In the genomic region with DNA sequence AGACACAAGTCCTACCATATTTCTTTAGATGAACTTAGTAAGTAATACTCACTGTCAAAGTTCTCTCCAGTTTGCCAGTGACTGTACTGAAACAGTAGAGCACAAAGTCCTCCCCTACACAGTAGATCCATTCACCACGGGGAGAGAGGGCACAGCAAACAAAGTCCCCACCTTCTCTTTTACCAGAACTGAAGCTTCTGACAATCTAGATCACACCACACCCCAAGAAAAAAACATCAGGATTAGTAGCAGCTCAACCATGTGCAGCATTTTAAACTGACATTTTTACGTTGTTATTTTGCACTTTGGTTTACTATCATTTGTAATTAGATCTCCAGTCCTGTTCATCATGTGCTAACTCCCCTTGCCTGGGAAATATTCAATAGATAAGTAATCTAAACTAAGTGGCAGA, we compare ENCODE assay signal across 23 cellular contexts.
"Had no signal": no experiment of that assay in that cellular context is flagged by ENCODE, and none has a peak within 500 bp of the region (broad histone marks: within the 10 kb centered on the region; RNA-seq: fewer than 3 reads in every experiment).

No MANE protein-coding gene starts in this region.

- ATAC-seq: heart right ventricle, left colon, natural killer cell, psoas muscle, WTC11 had no signal

- H3K27ac ChIP-seq: coronary artery, heart right ventricle, psoas muscle, right atrium auricular region, SJSA1, tibial artery had no signal

- H3K4me3 Mint-ChIP-seq: activated naive CD8-positive, alpha-beta T cell treated with anti-CD3 and anti-CD28 coated beads for 36 hours; endodermal cell; mesothelial cell of epicardium; natural killer cell; stimulated activated naive CD8-positive, alpha-beta T cell treated with anti-CD3 and anti-CD28 coated beads, Interleukin-15, Interleukin-2, amounts not matched to agents 100 ng/mL and 50 ng/mL, for 24 hours; WTC11 had no signal

- H3K27ac Mint-ChIP-seq: activated naive CD8-positive, alpha-beta T cell treated with anti-CD3 and anti-CD28 coated beads for 36 hours; endodermal cell; mesothelial cell of epicardium; stimulated activated naive CD8-positive, alpha-beta T cell treated with anti-CD3 and anti-CD28 coated beads, Interleukin-15, Interleukin-2, amounts not matched to agents 100 ng/mL and 50 ng/mL, for 24 hours; WTC11 had no signal

- H3K9me3 ChIP-seq: heart right ventricle, psoas muscle, right atrium auricular region, SJSA1, tibial artery had no signal

- DNase-seq: activated CD4-positive, alpha-beta T cell treated with anti-CD3 and anti-CD28 coated beads for 48 hours; activated CD8-positive, alpha-beta memory T cell treated with anti-CD3 and anti-CD28 coated beads for 24 hours; activated CD8-positive, alpha-beta memory T cell treated with anti-CD3 and anti-CD28 coated beads, Interleukin-2, amount 50 U/mL, for 4 hours; activated gamma-delta T cell treated with Interleukin-2 at 50 U/mL for 16 hours; activated naive CD8-positive, alpha-beta T cell treated with anti-CD3 and anti-CD28 coated beads for 36 hours; amniotic stem cell; cerebellar nuclear complex; endodermal cell; foreskin fibroblast; heart right ventricle; left colon; natural killer cell; psoas muscle; stimulated activated CD4-positive, alpha-beta T cell treated with anti-CD3 and anti-CD28 coated beads, Interleukin-12 subunit alpha, Interleukin-12 subunit beta, amount 100 ng/mL, for 4 hours; T-helper 9 cell; tibial artery had no signal

- H3K27me3 ChIP-seq: heart right ventricle, right atrium auricular region, SJSA1, tibial artery had no signal

- H3K4me3 ChIP-seq: coronary artery, heart right ventricle, lung, psoas muscle, right atrium auricular region, SJSA1, tibial artery had no signal

- H3K9me3 Mint-ChIP-seq: activated naive CD8-positive, alpha-beta T cell treated with anti-CD3 and anti-CD28 coated beads for 36 hours; endodermal cell; mesothelial cell of epicardium; natural killer cell; stimulated activated naive CD8-positive, alpha-beta T cell treated with anti-CD3 and anti-CD28 coated beads, Interleukin-15, Interleukin-2, amounts not matched to agents 100 ng/mL and 50 ng/mL, for 24 hours; WTC11 had no signal

- H3K27me3 Mint-ChIP-seq: activated naive CD8-positive, alpha-beta T cell treated with anti-CD3 and anti-CD28 coated beads for 36 hours; stimulated activated naive CD8-positive, alpha-beta T cell treated with anti-CD3 and anti-CD28 coated beads, Interleukin-15, Interleukin-2, amounts not matched to agents 100 ng/mL and 50 ng/mL, for 24 hours had no signal
